ENCODE assay signal across 7 cellular contexts in the genomic region with DNA sequence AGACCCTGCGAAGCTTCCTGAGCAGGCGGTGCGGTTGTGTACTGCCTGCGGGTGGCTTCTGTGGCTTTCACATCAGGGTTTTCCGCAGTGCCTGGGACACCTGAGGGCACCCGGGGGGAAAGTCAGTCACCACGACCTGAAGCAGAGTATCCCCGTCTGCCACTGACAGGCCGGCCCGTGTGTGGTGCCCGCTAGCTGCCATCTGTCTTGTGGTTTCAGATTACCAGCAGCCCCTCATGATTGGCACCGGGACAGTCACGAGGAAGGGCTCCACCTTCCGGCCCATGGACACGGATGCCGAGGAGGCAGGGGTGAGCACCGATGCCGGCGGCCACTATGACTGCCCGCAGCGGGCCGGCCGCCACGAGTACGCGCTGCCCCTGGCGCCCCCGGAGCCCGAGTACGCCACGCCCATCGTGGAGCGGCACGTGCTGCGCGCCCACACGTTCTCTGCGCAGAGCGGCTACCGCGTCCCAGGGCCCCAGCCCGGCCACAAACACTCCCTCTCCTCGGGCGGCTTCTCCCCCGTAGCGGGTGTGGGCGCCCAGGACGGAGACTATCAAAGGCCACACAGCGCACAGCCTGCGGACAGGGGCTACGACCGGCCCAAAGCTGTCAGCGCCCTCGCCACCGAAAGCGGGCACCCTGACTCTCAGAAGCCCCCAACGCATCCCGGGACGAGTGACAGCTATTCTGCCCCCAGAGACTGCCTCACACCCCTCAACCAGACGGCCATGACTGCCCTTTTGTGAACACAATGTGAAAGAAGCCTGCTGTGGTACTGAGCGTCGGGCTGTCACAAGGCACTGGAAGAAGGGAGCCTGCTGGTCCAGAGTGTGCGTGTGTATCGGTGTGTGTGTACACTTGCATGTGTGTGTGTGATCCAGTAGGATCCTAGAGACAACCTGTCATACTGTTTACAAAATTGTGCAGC. TPM values are rescaled to one million over a fixed set of nuclear protein-coding genes. Genes with fewer than 3 reads are reported as not detected.
DNase-seq lines count a peak whose midpoint lies in the region; ATAC-seq and TF ChIP-seq lines count a peak whose summit lies in the region.

No MANE protein-coding gene starts in this region.

- DNase-seq in activated T-cell treated with anti-CD3 and anti-CD28 coated beads for 24 hours (ENCODE audit: low read depth) (peak; percentile 11), natural killer cell (peak; percentile 54), thoracic aorta (ENCODE audit: low spot score) (peak; percentile 23), KBM-7 (no peak)

- no peak for TF ChIP-seq CTCF in natural killer cell (IDR thresholded peaks at IDR 0.05)
- no peak for TF ChIP-seq CTCF in thoracic aorta (IDR thresholded peaks at IDR 0.05)

- H3K27me3 ChIP-seq in HUES6 (ENCODE audit: control insufficient read depth, insufficient read depth, low read length) (no peaks in the 10 kb centered on the region), thoracic aorta (replicated peaks; ENCODE audit: insufficient read depth) (no peaks in the 10 kb centered on the region)

- peaks cover 10% of the 10 kb centered on the region for H3K36me3 ChIP-seq in HUES6 (ENCODE audit: control insufficient read depth, insufficient read depth, low read length)
- H3K36me3 ChIP-seq in thoracic aorta = no peaks in the 10 kb centered on the region

- H3K27ac ChIP-seq in HUES6 (ENCODE audit: low read depth, low read length) (no peak overlapping the region), thoracic aorta (peak overlapping the region; percentile 15 to 63)

- H3K27me3 Mint-ChIP-seq in natural killer cell (ENCODE audit: low read depth in 2 of 2) = no peaks in the 10 kb centered on the region

- peak overlapping the region; percentile 88 for H3K4me3 Mint-ChIP-seq in natural killer cell

- peak overlapping the region; percentile 91 to 92 for H3K27ac Mint-ChIP-seq in natural killer cell

- ATAC-seq in GM19438 (IDR thresholded peaks at IDR 0.05; ENCODE audit: low read depth, unreplicated experiment) (peak; percentile 61), esophagus mucosa (peak; percentile 12), natural killer cell (peak; percentile 45 to 65 (median 48)), thoracic aorta (ENCODE audit: insufficient number of reproducible peaks, low FRiP score, low read depth) (peak; percentile 53)

- H3K4me3 ChIP-seq in HUES6 (ENCODE audit: low read depth, low read length) (peak overlapping the region; percentile 53), thoracic aorta (peak overlapping the region; percentile 71)

- H3K9me3 Mint-ChIP-seq in natural killer cell = no peaks in the 10 kb centered on the region

- H3K4me1 Mint-ChIP-seq in natural killer cell = peaks cover 47 to 49% of the 10 kb centered on the region in 2 donors

- no peak overlapping the region for H3K9ac ChIP-seq in HUES6 (ENCODE audit: low read length)

- H3K9me3 ChIP-seq in HUES6 (ENCODE audit: control insufficient read depth, insufficient read depth, low read depth, low read length) (no peaks in the 10 kb centered on the region), thoracic aorta (no peaks in the 10 kb centered on the region)

- in situ Hi-C loops in KBM-7 (cut with MboI; ENCODE audit: low pct_unique_long_range_greater_than_20kb, low sequenced_read_pairs) = no loop called here

- intact Hi-C loops in natural killer cell (cut with micrococcal nuclease) = loop anchor here (2.0 to 5.0 kb wide), 2 partner anchors 65 to 81 kb away; partner anchors contain the start of gene DCBLD1

- peaks cover 29% of the 10 kb centered on the region for H3K4me1 ChIP-seq in HUES6 (ENCODE audit: control insufficient read depth, insufficient read depth, low read length)
- H3K4me1 ChIP-seq in thoracic aorta (ENCODE audit: control insufficient read depth in 1 of 2, low read depth in 2 of 2) = peaks cover 4 to 12% of the 10 kb centered on the region in 2 donors

- peaks cover 3% of the 10 kb centered on the region for H3K36me3 Mint-ChIP-seq in natural killer cell

RNA-seq across cellular contexts. Expression of gene GOPC, which starts 54.4 kb away (rescaled TPM):
- total RNA-seq in esophagus mucosa (11.3 TPM), natural killer cell (10 to 100 TPM; 17.5 to 27.7 (median 20.4) TPM), thoracic aorta (10 to 100 TPM; 29.5 to 31.5 TPM)
